18 cellular contexts compared by ENCODE assay signal in the genomic region with DNA sequence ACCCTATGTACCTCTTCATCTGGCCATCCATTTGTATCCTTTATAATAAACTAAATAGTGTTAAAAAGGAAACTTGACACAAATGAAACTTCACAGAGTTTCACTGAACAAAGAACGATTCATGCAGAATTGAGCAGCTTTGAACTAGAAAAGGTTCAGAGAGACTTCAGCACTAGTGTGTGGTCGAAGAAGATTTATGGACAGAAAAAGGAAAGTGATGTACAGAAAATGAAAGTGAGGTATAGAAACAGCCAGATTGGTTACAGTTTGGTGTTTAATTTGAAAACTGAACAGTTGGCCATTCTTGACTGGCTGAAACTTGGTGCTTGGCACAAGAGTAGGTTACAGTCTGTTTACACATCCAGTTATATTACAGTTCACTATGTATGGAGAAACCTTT.
"Had no signal": no experiment of that assay in that cellular context is flagged by ENCODE, and none has a peak within 500 bp of the region (broad histone marks: within the 10 kb centered on the region; RNA-seq: fewer than 3 reads in every experiment).

No MANE protein-coding gene starts in this region.

- DNase-seq: activated CD4-positive, alpha-beta memory T cell treated with anti-CD3 and anti-CD28 coated beads for 36 hours; activated CD4-positive, alpha-beta T cell treated with anti-CD3 and anti-CD28 coated beads for 36 hours; activated CD8-positive, alpha-beta memory T cell treated with anti-CD3 and anti-CD28 coated beads, Interleukin-2, amount 10 ng/mL, durations not matched to agents 7 days and 5 days; activated naive CD4-positive, alpha-beta T cell treated with anti-CD3 and anti-CD28 coated beads, Interleukin-2, amount 50 U/mL, for 16 hours; activated T-cell treated with anti-CD3 and anti-CD28 coated beads, Interleukin-2, amount 50 U/mL, for 1 hour; dorsolateral prefrontal cortex; endodermal cell; gastrocnemius medialis; islet precursor cell; nephron progenitor cell; right lobe of liver; stimulated activated CD4-positive, alpha-beta T cell treated with anti-CD3 and anti-CD28 coated beads, Interleukin-4, amount 100 ng/mL, for 4 hours; stimulated activated CD8-positive, alpha-beta memory T cell treated with anti-CD3 and anti-CD28 coated beads, Interleukin-4, amount 100 ng/mL, for 48 hours; stimulated activated naive CD4-positive, alpha-beta T cell treated with Interleukin-2 at 50 U/mL for 16 hours; substantia nigra; uterus had no signal

- ATAC-seq: activated CD4-positive, alpha-beta T cell treated with anti-CD3 and anti-CD28 coated beads for 36 hours; activated CD8-positive, alpha-beta memory T cell treated with anti-CD3 and anti-CD28 coated beads, Interleukin-2, amount 10 ng/mL, durations not matched to agents 7 days and 5 days; gastrocnemius medialis; right lobe of liver had no signal

- FAIRE-seq: astrocyte, bronchial epithelial cell had no signal
